Comparison of ENCODE assay signal across 14 cellular contexts in the genomic region with DNA sequence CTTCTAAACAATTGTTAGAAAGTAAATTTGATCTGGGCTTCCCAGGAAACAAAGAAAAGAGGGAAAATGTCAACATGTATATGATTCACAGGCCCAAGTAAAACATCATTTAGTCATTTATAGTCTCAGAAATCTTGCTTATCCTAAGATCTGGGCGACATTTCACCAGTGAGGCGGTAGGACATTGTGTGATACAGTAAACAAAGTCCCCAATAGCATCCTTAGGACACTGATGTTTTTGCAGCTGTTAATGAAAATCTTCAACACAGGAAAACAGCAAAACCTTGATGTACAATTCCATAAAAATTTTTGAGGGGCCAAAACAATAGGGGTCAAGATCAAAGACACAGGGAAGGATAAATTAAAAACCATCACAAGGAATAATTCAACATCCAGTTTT. TPM values are rescaled to one million over a fixed set of nuclear protein-coding genes. Genes with fewer than 3 reads are reported as not detected.
"Had no signal": no experiment of that assay in that cellular context is flagged by ENCODE, and none has a peak within 500 bp of the region (broad histone marks: within the 10 kb centered on the region; RNA-seq: fewer than 3 reads in every experiment).

No MANE protein-coding gene starts in this region.

- ATAC-seq: activated CD4-positive, alpha-beta T cell treated with anti-CD3 and anti-CD28 coated beads for 36 hours; activated T-helper 17 cell treated with anti-CD3 and anti-CD28 coated beads, Interleukin-2, amount 50 U/mL, for 72 hours; effector memory CD8-positive, alpha-beta T cell; stimulated activated memory B cell treated with anti-CD40 and anti-IgM and Interleukin-4, amounts not matched to agents 10 μg/mL and 1 μg/mL and 100 μg/mL, for 72 hours; WTC11 had no signal

- H3K36me3 ChIP-seq: tibial nerve had no signal

- DNase-seq: activated CD4-positive, alpha-beta memory T cell treated with anti-CD3 and anti-CD28 coated beads for 36 hours; activated CD4-positive, alpha-beta T cell treated with anti-CD3 and anti-CD28 coated beads for 36 hours; activated naive CD4-positive, alpha-beta T cell treated with Interleukin-2 at 50 U/mL for 16 hours; aorta; dermis blood vessel endothelial cell; effector memory CD8-positive, alpha-beta T cell; islet precursor cell; stimulated activated CD4-positive, alpha-beta T cell treated with anti-CD3 and anti-CD28 coated beads, Interleukin-4, amount 100 ng/mL, for 24 hours had no signal

- H3K4me3 ChIP-seq: lung, SK-N-MC, tibial nerve had no signal

- H3K27me3 ChIP-seq: tibial nerve had no signal

RNA-seq across cellular contexts. Expression of gene LMO3, which starts 20.2 kb away (rescaled TPM):
- total RNA-seq: activated CD4-positive, alpha-beta memory T cell treated with anti-CD3 and anti-CD28 coated beads for 36 hours; activated CD4-positive, alpha-beta T cell treated with anti-CD3 and anti-CD28 coated beads for 36 hours; activated T-helper 17 cell treated with anti-CD3 and anti-CD28 coated beads, Interleukin-2, amount 50 U/mL, for 72 hours; dermis blood vessel endothelial cell had no signal
